ENCODE assay signal across 8 cellular contexts in genomic region chr1:23217421-23218115, GRCh38. TPM values are rescaled to one million over a fixed set of nuclear protein-coding genes. Genes with fewer than 3 reads are reported as not detected.
A peak's percentile ranks its signal among the peaks of the same experiment; 100 is the strongest.
DNase-seq lines count a peak whose midpoint lies in the region; ATAC-seq and TF ChIP-seq lines count a peak whose summit lies in the region.

TSS of gene HTR1D (minus strand) at chr1:23217502. CDS start at chr1:23194219, 23,283 bp downstream.

- H2AFZ ChIP-seq in MM.1S (ENCODE audit: low read length), result no peak within 1 kb of the TSS

- H3K9me3 ChIP-seq in Caco-2 (no peaks in the 10 kb centered on the region), MM.1S (replicated peaks; ENCODE audit: insufficient read depth, low read length) (no peaks in the 10 kb centered on the region), duodenal mucosa (ENCODE audit: control insufficient read depth in 1 of 2, low read length in 2 of 2) (no peaks in the 10 kb centered on the region)

- no peaks in the 10 kb centered on the region for H4K20me1 ChIP-seq in MM.1S (ENCODE audit: insufficient read depth, low read length)

- H3K4me3 Mint-ChIP-seq in Caco-2 (ENCODE audit: unreplicated experiment), result peak within 1 kb of the TSS; percentile 68
- H3K4me3 Mint-ChIP-seq in natural killer cell treated with Interleukin-12 subunit alpha and Interleukin-12 subunit beta and Interleukin-15 and Interleukin-18, amount 100 ng/mL, for 72 hours, result peak within 1 kb of the TSS; percentile 18

- H3K9me3 Mint-ChIP-seq in Caco-2 (ENCODE audit: unreplicated experiment), result no peaks in the 10 kb centered on the region
- no peaks in the 10 kb centered on the region for H3K9me3 Mint-ChIP-seq in natural killer cell treated with Interleukin-12 subunit alpha and Interleukin-12 subunit beta and Interleukin-15 and Interleukin-18, amount 100 ng/mL, for 72 hours

- ATAC-seq in natural killer cell treated with Interleukin-12 subunit alpha and Interleukin-12 subunit beta and Interleukin-15 and Interleukin-18, amount 100 ng/mL, for 72 hours, result peak in 1 of 2 donors; percentile 14
- no peak for ATAC-seq in HG02623 (IDR thresholded peaks at IDR 0.05; ENCODE audit: unreplicated experiment)

- peaks cover 6% of the 10 kb centered on the region for H3K4me1 Mint-ChIP-seq in Caco-2 (ENCODE audit: low read depth, unreplicated experiment)
- H3K4me1 Mint-ChIP-seq in natural killer cell treated with Interleukin-12 subunit alpha and Interleukin-12 subunit beta and Interleukin-15 and Interleukin-18, amount 100 ng/mL, for 72 hours (ENCODE audit: low read depth in 2 of 2), result no peaks in the 10 kb centered on the region

- no peak for TF ChIP-seq CTCF in Caco-2 (IDR thresholded peaks at IDR 0.05; ENCODE audit: insufficient read depth in 1 of 2, low read depth in 1 of 2, low read length in 1 of 2, severe bottlenecking in 1 of 2, unreplicated experiment in 1 of 2)
- TF ChIP-seq CTCF in MM.1S (IDR thresholded peaks at IDR 0.05; ENCODE audit: low read length), result no peak

- H3K9ac ChIP-seq in MM.1S (ENCODE audit: low read length), result no peak within 1 kb of the TSS
- H3K9ac ChIP-seq in duodenal mucosa (ENCODE audit: low read depth in 1 of 2, low read length in 2 of 2), result peak within 1 kb of the TSS; percentile 42 to 54

- H3K4me1 ChIP-seq in Caco-2, result peaks cover 7% of the 10 kb centered on the region
- no peaks in the 10 kb centered on the region for H3K4me1 ChIP-seq in MM.1S (ENCODE audit: low read length)
- H3K4me1 ChIP-seq in duodenal mucosa (ENCODE audit: control insufficient read depth in 1 of 2, insufficient read depth in 2 of 2, low read length in 2 of 2), result peaks cover 6 to 7% of the 10 kb centered on the region in 2 donors

- no peaks in the 10 kb centered on the region; the same call in 1 of the 2 replicates for H3K36me3 ChIP-seq in Caco-2 (ENCODE audit: control insufficient read depth, insufficient read depth, low read length)
- no peaks in the 10 kb centered on the region for H3K36me3 ChIP-seq in MM.1S (replicated peaks; ENCODE audit: insufficient read depth, low read length)
- H3K36me3 ChIP-seq in duodenal mucosa (ENCODE audit: control insufficient read depth in 1 of 2, insufficient read depth in 2 of 2, low read length in 2 of 2), result no peaks in the 10 kb centered on the region

- CTCF ChIA-PET in Caco-2 (lab: Charles Lee), result interaction anchor here (0.6 to 0.7 kb wide), 2 partner anchors 168 to 1194 kb away, joined by 3 read pairs; no protein-coding TSS in a partner anchor

- DNase-seq in Caco-2, result peak in 1 of 2 experiments; percentile 51
- no peak for DNase-seq in MM.1S
- no peak for DNase-seq in natural killer cell treated with Interleukin-12 subunit alpha and Interleukin-12 subunit beta and Interleukin-15 and Interleukin-18, amount 100 ng/mL, for 72 hours (ENCODE audit: low spot score)
- no peak for DNase-seq in HCEC 1CT
- no peak for DNase-seq in DMS114 treated with DMSO at 0.1 percent for 48 hours (lab: John Stamatoyannopoulos, UW; ENCODE audit: unreplicated experiment)
- DNase-seq in stimulated activated CD4-positive, alpha-beta T cell treated with anti-CD3 and anti-CD28 coated beads, Interleukin-1b, Interleukin-23, amount 100 ng/mL, for 48 hours, result no peak

- H3K9me2 ChIP-seq in MM.1S (replicated peaks; ENCODE audit: insufficient read depth, low read length), result no peaks in the 10 kb centered on the region

- no peaks in the 10 kb centered on the region for H3K27me3 Mint-ChIP-seq in Caco-2 (ENCODE audit: insufficient read depth, unreplicated experiment)
- H3K27me3 Mint-ChIP-seq in natural killer cell treated with Interleukin-12 subunit alpha and Interleukin-12 subunit beta and Interleukin-15 and Interleukin-18, amount 100 ng/mL, for 72 hours, result peaks cover 38 to 61% of the 10 kb centered on the region in 2 donors

- no peak within 1 kb of the TSS for H3K27ac Mint-ChIP-seq in Caco-2 (ENCODE audit: unreplicated experiment)
- H3K27ac Mint-ChIP-seq in natural killer cell treated with Interleukin-12 subunit alpha and Interleukin-12 subunit beta and Interleukin-15 and Interleukin-18, amount 100 ng/mL, for 72 hours, result no peak within 1 kb of the TSS

- no peaks in the 10 kb centered on the region for H3F3A ChIP-seq in MM.1S (ENCODE audit: insufficient read depth, low read length)

- POLR2A ChIA-PET in Caco-2 (lab: Charles Lee), result no interaction called here

- H3K36me3 Mint-ChIP-seq in Caco-2 (ENCODE audit: insufficient read depth, unreplicated experiment), result no peaks in the 10 kb centered on the region
- H3K36me3 Mint-ChIP-seq in natural killer cell treated with Interleukin-12 subunit alpha and Interleukin-12 subunit beta and Interleukin-15 and Interleukin-18, amount 100 ng/mL, for 72 hours, result no peaks in the 10 kb centered on the region

- intact Hi-C loops in Caco-2 (cut with micrococcal nuclease; ENCODE audit: unreplicated experiment), result loop anchor here (5.0 kb wide), 1 partner anchor 55 kb away; no protein-coding TSS in a partner anchor

- BruUV-seq in Caco-2 (replicated peaks; lab: Mats Ljungman, UMichigan), result no TSS peak

- no peak within 1 kb of the TSS for H3K27ac ChIP-seq in MM.1S (ENCODE audit: low read length)
- no peak within 1 kb of the TSS for H3K27ac ChIP-seq in duodenal mucosa (ENCODE audit: low read depth, low read length)

- H3K27me3 ChIP-seq in Caco-2 (replicated peaks; ENCODE audit: control insufficient read depth, insufficient read depth, low read length) (no peaks in the 10 kb centered on the region), MM.1S (replicated peaks; ENCODE audit: insufficient read depth, low read length) (peaks cover 38% of the 10 kb centered on the region), duodenal mucosa (ENCODE audit: control insufficient read depth in 1 of 2, insufficient read depth in 2 of 2, low read length in 2 of 2) (peaks cover 6 to 8% of the 10 kb centered on the region in 2 donors)

- H3K4me3 ChIP-seq in Caco-2 (ENCODE audit: low read depth, low read length) (peak within 1 kb of the TSS; percentile 71), MM.1S (ENCODE audit: low read length) (no peak within 1 kb of the TSS), duodenal mucosa (ENCODE audit: low read depth in 1 of 2, low read length in 2 of 2) (peak within 1 kb of the TSS; percentile 62 to 63)

- peak within 1 kb of the TSS; percentile 32; the same call in 1 of the 2 replicates for H3K4me2 ChIP-seq in MM.1S (ENCODE audit: low read depth, low read length)

- H3K79me2 ChIP-seq in MM.1S (ENCODE audit: low read length), result no peaks in the 10 kb centered on the region

RNA-seq across cellular contexts. Expression of gene HTR1D, which starts in this region (rescaled TPM):
- 7.7 and 8.7 TPM in 2 replicates for total RNA-seq in Caco-2 (2022)
- total RNA-seq in natural killer cell treated with Interleukin-12 subunit alpha and Interleukin-12 subunit beta and Interleukin-15 and Interleukin-18, amount 100 ng/mL, for 72 hours, result not detected
